8 cellular contexts compared by ENCODE assay signal in the genomic region with DNA sequence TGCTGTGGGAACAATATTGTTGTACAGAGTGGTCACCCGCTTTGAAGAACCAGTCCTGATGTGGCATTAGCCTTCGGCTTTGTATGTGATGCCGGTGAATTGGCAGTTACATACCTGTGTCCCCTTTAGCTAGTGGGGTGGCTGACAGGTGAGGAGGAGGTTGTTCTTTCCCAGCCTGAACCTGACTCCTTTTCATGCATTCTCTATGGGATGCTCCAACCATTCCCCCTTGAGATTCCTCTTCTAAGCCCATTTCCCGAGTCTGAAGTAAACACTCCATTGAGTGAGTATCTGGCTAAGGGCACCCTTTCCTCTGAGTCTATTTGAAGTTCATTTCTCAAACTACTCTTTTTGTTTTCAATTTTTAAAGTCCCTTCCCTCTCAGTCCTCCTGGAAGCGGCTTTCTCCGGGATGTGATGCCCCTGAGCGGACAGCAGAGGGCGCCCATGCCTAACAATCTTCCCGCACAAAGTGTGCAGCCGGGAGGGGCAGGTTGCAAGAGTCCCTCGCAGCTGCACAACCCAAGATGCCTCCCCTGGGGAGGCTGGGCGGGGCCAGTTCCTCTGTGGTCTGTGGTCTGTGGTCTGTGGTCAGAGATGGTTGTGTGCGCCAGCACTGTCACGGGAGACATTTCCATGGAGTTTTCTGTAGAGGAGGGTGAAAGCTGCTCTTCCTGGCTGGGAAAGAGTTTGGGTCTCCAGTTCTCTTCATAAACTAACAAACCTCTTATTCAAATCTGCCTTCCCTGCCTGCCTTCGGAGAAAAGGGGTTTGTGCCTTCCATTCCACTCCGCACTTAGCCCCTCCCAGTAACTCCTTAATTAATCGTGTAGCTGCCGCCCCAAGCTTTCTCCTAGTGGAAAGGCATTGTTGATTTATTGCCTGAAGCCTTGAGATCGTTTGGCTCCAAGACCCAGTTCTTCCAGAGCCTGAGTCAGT. TPM values are rescaled to one million over a fixed set of nuclear protein-coding genes. Genes with fewer than 3 reads are reported as not detected.
A peak's percentile ranks its signal among the peaks of the same experiment; 100 is the strongest.
DNase-seq lines count a peak whose midpoint lies in the region; ATAC-seq and TF ChIP-seq lines count a peak whose summit lies in the region.

No MANE protein-coding gene starts in this region.

- peaks cover 9% of the 10 kb centered on the region for H3K4me1 Mint-ChIP-seq in activated CD8-positive, alpha-beta T cell treated with anti-CD3 and anti-CD28 coated beads for 36 hours (ENCODE audit: low read depth)

- peak; percentile 99 for ATAC-seq in GM19463 (IDR thresholded peaks at IDR 0.05; ENCODE audit: unreplicated experiment)
- peak; percentile 98 for ATAC-seq in HG03571 (IDR thresholded peaks at IDR 0.05; ENCODE audit: unreplicated experiment)
- peak; percentile 99 for ATAC-seq in activated CD8-positive, alpha-beta T cell treated with anti-CD3 and anti-CD28 coated beads for 36 hours

- peak overlapping the region; percentile 77 for H3K27ac Mint-ChIP-seq in activated CD8-positive, alpha-beta T cell treated with anti-CD3 and anti-CD28 coated beads for 36 hours

- no peaks in the 10 kb centered on the region for H3K9me3 Mint-ChIP-seq in activated CD8-positive, alpha-beta T cell treated with anti-CD3 and anti-CD28 coated beads for 36 hours

- H3K27me3 Mint-ChIP-seq in activated CD8-positive, alpha-beta T cell treated with anti-CD3 and anti-CD28 coated beads for 36 hours: peaks cover 66% of the 10 kb centered on the region

- intact Hi-C loops in activated CD8-positive, alpha-beta T cell treated with anti-CD3 and anti-CD28 coated beads for 36 hours (cut with micrococcal nuclease): loop anchor here (1.0 to 10.0 kb wide), 2 partner anchors 200 to 522 kb away; no protein-coding TSS in a partner anchor

- TF ChIP-seq CTCF in activated CD8-positive, alpha-beta T cell treated with anti-CD3 and anti-CD28 coated beads for 36 hours (IDR thresholded peaks at IDR 0.05): peak; percentile 87

- H3K4me1 ChIP-seq in effector memory CD4-positive, alpha-beta T cell (ENCODE audit: control insufficient read depth, insufficient read depth, low read length, poor library complexity, severe bottlenecking): peaks cover 15% of the 10 kb centered on the region

- peak overlapping the region; percentile 60 for H3K4me3 Mint-ChIP-seq in activated CD8-positive, alpha-beta T cell treated with anti-CD3 and anti-CD28 coated beads for 36 hours

- H3K27ac ChIP-seq in effector memory CD4-positive, alpha-beta T cell (ENCODE audit: insufficient read depth, low read length, poor library complexity, severe bottlenecking): no peak overlapping the region

- H3K4me3 ChIP-seq in effector memory CD4-positive, alpha-beta T cell (ENCODE audit: insufficient read depth, low read depth, low read length, poor library complexity, severe bottlenecking): no peak overlapping the region

- CTCF ChIA-PET in activated CD8-positive, alpha-beta T cell treated with anti-CD3 and anti-CD28 coated beads for 36 hours (lab: Charles Lee): interaction anchor here (0.7 to 3.6 kb wide), 37 partner anchors 9 to 532 kb away, joined by 3 to 77 read pairs (median 4); a partner anchor contains a TSS

- POLR2A ChIA-PET in activated CD8-positive, alpha-beta T cell treated with anti-CD3 and anti-CD28 coated beads for 36 hours (lab: Charles Lee): interaction anchor here (1.1 to 1.2 kb wide), 2 partner anchors 205 to 515 kb away, joined by 3 read pairs; no protein-coding TSS in a partner anchor

- peaks cover 2% of the 10 kb centered on the region for H3K36me3 Mint-ChIP-seq in activated CD8-positive, alpha-beta T cell treated with anti-CD3 and anti-CD28 coated beads for 36 hours (ENCODE audit: low read depth)

- no peaks in the 10 kb centered on the region for H3K36me3 ChIP-seq in effector memory CD4-positive, alpha-beta T cell (ENCODE audit: control insufficient read depth, insufficient read depth, low read length)

- no peaks in the 10 kb centered on the region for H3K9me3 ChIP-seq in effector memory CD4-positive, alpha-beta T cell (ENCODE audit: control insufficient read depth, low read length)

- DNase-seq in COLO668 (lab: John Stamatoyannopoulos, UW; ENCODE audit: unreplicated experiment) (peak; percentile 84), NCI-H82 (lab: John Stamatoyannopoulos, UW) (peak; percentile 97), mesenteric fat pad (ENCODE audit: low spot score) (peak; percentile 91)
- peak; percentile 89 for DNase-seq in activated CD8-positive, alpha-beta T cell treated with anti-CD3 and anti-CD28 coated beads for 36 hours
- DNase-seq in effector memory CD4-positive, alpha-beta T cell: peak; percentile 83 to 94 (median 91)
- DNase-seq in stimulated activated CD8-positive, alpha-beta memory T cell treated with anti-CD3 and anti-CD28 coated beads, Interleukin-15, amount 100 ng/mL, for 48 hours (ENCODE audit: low read depth in 2 of 2): peak; percentile 78 to 80

- H3K27me3 ChIP-seq in effector memory CD4-positive, alpha-beta T cell (replicated peaks; ENCODE audit: control insufficient read depth, insufficient read depth, low read length, poor library complexity, severe bottlenecking): peaks cover 27% of the 10 kb centered on the region

RNA-seq across cellular contexts. Expression of a gene that starts 36.4 kb away (rescaled TPM):
- not detected for total RNA-seq in activated CD8-positive, alpha-beta T cell treated with anti-CD3 and anti-CD28 coated beads for 36 hours
- total RNA-seq in mesenteric fat pad: 0.32 TPM

RNA-seq across cellular contexts. Expression of a gene that starts 52.0 kb away (rescaled TPM):
- total RNA-seq in activated CD8-positive, alpha-beta T cell treated with anti-CD3 and anti-CD28 coated beads for 36 hours: not detected
- 1.4 TPM for total RNA-seq in mesenteric fat pad
